In genomic region chr17:67247416-67247900, GRCh38 we compare ENCODE assay signal across 17 cellular contexts. TPM values are rescaled to one million over a fixed set of nuclear protein-coding genes. Genes with fewer than 3 reads are reported as not detected.
DNase-seq lines count a peak whose midpoint lies in the region; ATAC-seq, FAIRE-seq and TF ChIP-seq lines count a peak whose summit lies in the region.
"Had no signal": no experiment of that assay in that cellular context is flagged by ENCODE, and none has a peak within 500 bp of the region (broad histone marks: within the 10 kb centered on the region; RNA-seq: fewer than 3 reads in every experiment).

No MANE protein-coding gene starts in this region.

- H3K9me3 ChIP-seq in A549 (no peaks in the 10 kb centered on the region), mesenchymal stem cell (ENCODE audit: control insufficient read depth, low read length) (no peaks in the 10 kb centered on the region), neuronal stem cell (replicated peaks in 1 of 2; ENCODE audit: control insufficient read depth in 2 of 2, insufficient read depth in 1 of 2, low read depth in 1 of 2, low read length in 2 of 2) (no peaks in the 10 kb centered on the region)
- no peaks in the 10 kb centered on the region for H3K9me3 ChIP-seq in CD4-positive, alpha-beta memory T cell (ENCODE audit: control insufficient read depth in 1 of 2, low read length in 2 of 2)
- H3K9me3 ChIP-seq: BLaER1, gastroesophageal sphincter, uterus had no signal

- H3K18ac ChIP-seq in mesenchymal stem cell (ENCODE audit: low read depth in 1 of 2, low read length in 2 of 2) (no peak overlapping the region), neuronal stem cell (ENCODE audit: low read length) (no peak overlapping the region)

- H3K4me3 ChIP-seq in A549 (no peak overlapping the region), mesenchymal stem cell (ENCODE audit: insufficient read depth in 1 of 2, low read depth in 1 of 2, low read length in 2 of 2) (no peak overlapping the region), neuronal stem cell (ENCODE audit: low read length in 2 of 2) (no peak overlapping the region), coronary artery (no peak overlapping the region)
- no peak overlapping the region for H3K4me3 ChIP-seq in CD4-positive, alpha-beta memory T cell (ENCODE audit: low read length in 2 of 2)
- H3K4me3 ChIP-seq: BLaER1, cardiac muscle cell, gastroesophageal sphincter, uterus had no signal

- ATAC-seq in A549: no peak
- no peak for ATAC-seq in activated T-helper 17 cell treated with anti-CD3 and anti-CD28 coated beads, Interleukin-2, amount 50 U/mL, for 72 hours (replicated peaks)
- ATAC-seq: gastroesophageal sphincter, right cardiac atrium had no signal

- TF ChIP-seq POLR2A in A549 (IDR thresholded peaks at IDR 0.05; ENCODE audit: low read length): no peak

- intact Hi-C loops in CD4-positive, alpha-beta memory T cell (cut with micrococcal nuclease): loop anchor here (1.0 to 5.0 kb wide), 3 partner anchors 46 to 470 kb away; partner anchors contain the start of gene NOL11

- H4K91ac ChIP-seq in mesenchymal stem cell (ENCODE audit: low read length) (no peak overlapping the region), neuronal stem cell (ENCODE audit: low read depth, low read length, poor library complexity) (no peak overlapping the region)

- H3K9me3 Mint-ChIP-seq in CD4-positive, alpha-beta memory T cell: no peaks in the 10 kb centered on the region
- H3K9me3 Mint-ChIP-seq in activated T-helper 17 cell treated with anti-CD3 and anti-CD28 coated beads, Interleukin-2, amount 50 U/mL, for 72 hours: no peaks in the 10 kb centered on the region

- peaks cover 5% of the 10 kb centered on the region for H3K79me1 ChIP-seq in mesenchymal stem cell (replicated peaks; ENCODE audit: low read length, poor library complexity, severe bottlenecking)
- H3K79me1 ChIP-seq in neuronal stem cell (ENCODE audit: low read depth, low read length): peaks cover 5% of the 10 kb centered on the region

- H2BK5ac ChIP-seq in mesenchymal stem cell (ENCODE audit: low read depth, low read length, poor library complexity, severe bottlenecking): no peak overlapping the region
- no peak overlapping the region for H2BK5ac ChIP-seq in neuronal stem cell (ENCODE audit: low read length)

- H3K27ac Mint-ChIP-seq in CD4-positive, alpha-beta memory T cell: peak overlapping the region; percentile 75 to 98 (median 97)
- H3K27ac Mint-ChIP-seq in activated T-helper 17 cell treated with anti-CD3 and anti-CD28 coated beads, Interleukin-2, amount 50 U/mL, for 72 hours: peak overlapping the region; percentile 36

- H2BK12ac ChIP-seq in mesenchymal stem cell (ENCODE audit: low read length in 2 of 2) (no peak overlapping the region), neuronal stem cell (ENCODE audit: low read length) (no peak overlapping the region)

- H3K14ac ChIP-seq in mesenchymal stem cell (ENCODE audit: low read length in 2 of 2): no peak overlapping the region
- no peak overlapping the region for H3K14ac ChIP-seq in neuronal stem cell (ENCODE audit: low read length)

- CTCF ChIA-PET in A549 (lab: Yijun Ruan, JAX): interaction anchor here (0.9 to 1.0 kb wide), 3 partner anchors 8 to 26 kb away, joined by 3 to 5 read pairs (median 3); no protein-coding TSS in a partner anchor
- CTCF ChIA-PET in CD4-positive, alpha-beta memory T cell (lab: Charles Lee; ENCODE audit: partially characterized antibody): interaction anchor here (1.1 to 1.4 kb wide), 3 partner anchors 10 to 47 kb away, joined by 3 to 8 read pairs (median 4); no protein-coding TSS in a partner anchor

- H3K23ac ChIP-seq in mesenchymal stem cell (ENCODE audit: low read length in 2 of 2) (no peak overlapping the region), neuronal stem cell (ENCODE audit: low read depth, low read length, poor library complexity) (no peak overlapping the region)

- WGBS in A549 (ENCODE audit: missing lambda C conversion rate): 95% methylated on average over 12 of the region's 12 CpGs
- 98% methylated on average over 12 of the region's 12 CpGs for WGBS in mesenchymal stem cell
- WGBS in neuronal stem cell (ENCODE audit: extremely low coverage in 2 of 2, insufficient read length in 2 of 2, insufficient replicate concordance in 1 of 2), 2 donors: no CpG with 5 or more reads among the region's 12 CpGs

- peaks cover 24 to 40% (median 31%) of the 10 kb centered on the region in 4 donors for H3K4me1 Mint-ChIP-seq in CD4-positive, alpha-beta memory T cell
- peaks cover 26% of the 10 kb centered on the region for H3K4me1 Mint-ChIP-seq in activated T-helper 17 cell treated with anti-CD3 and anti-CD28 coated beads, Interleukin-2, amount 50 U/mL, for 72 hours

- H2BK15ac ChIP-seq in mesenchymal stem cell (ENCODE audit: low read depth, poor library complexity, severe bottlenecking) (no peak overlapping the region), neuronal stem cell (ENCODE audit: low read length) (no peak overlapping the region)

- no peak overlapping the region for H2BK120ac ChIP-seq in mesenchymal stem cell (ENCODE audit: low read depth, low read length)
- no peak overlapping the region for H2BK120ac ChIP-seq in neuronal stem cell (ENCODE audit: low read depth, low read length)

- H3K27ac ChIP-seq in A549 (peak overlapping the region in 1 of 2 experiments; percentile 26; a peak in 1 of 6 replicates), mesenchymal stem cell (ENCODE audit: low read length, poor library complexity, severe bottlenecking) (no peak overlapping the region), neuronal stem cell (replicated peaks; ENCODE audit: low read length) (no peak overlapping the region), coronary artery (no peak overlapping the region)
- peak overlapping the region; percentile 84 for H3K27ac ChIP-seq in CD4-positive, alpha-beta memory T cell (ENCODE audit: low read depth, low read length)
- H3K27ac ChIP-seq: BLaER1, cardiac muscle cell, gastroesophageal sphincter, uterus had no signal

- H3K36me3 ChIP-seq in CD4-positive, alpha-beta memory T cell (ENCODE audit: insufficient read depth, low read length): no peaks in the 10 kb centered on the region
- H3K36me3 ChIP-seq in mesenchymal stem cell (ENCODE audit: control insufficient read depth in 1 of 2, insufficient read depth in 2 of 2, low read depth in 1 of 2, low read length in 2 of 2) (peaks cover 0 to 3% of the 10 kb centered on the region in 2 experiments), neuronal stem cell (replicated peaks in 1 of 2; ENCODE audit: control insufficient read depth in 2 of 2, insufficient read depth in 2 of 2, low read length in 2 of 2) (no peaks in the 10 kb centered on the region)
- H3K36me3 ChIP-seq: BLaER1, cardiac muscle cell, gastroesophageal sphincter, uterus had no signal

- H3K4me2 ChIP-seq in A549: peak overlapping the region; percentile 100; the same call in 2 of the 3 replicates
- no peak overlapping the region for H3K4me2 ChIP-seq in mesenchymal stem cell (ENCODE audit: low read length, poor library complexity, severe bottlenecking)
- no peak overlapping the region for H3K4me2 ChIP-seq in neuronal stem cell (ENCODE audit: insufficient read depth, low read length, poor library complexity, severe bottlenecking)

- peaks cover 20% of the 10 kb centered on the region for H3K4me1 ChIP-seq in A549
- peaks cover 43% of the 10 kb centered on the region for H3K4me1 ChIP-seq in CD4-positive, alpha-beta memory T cell (ENCODE audit: insufficient read depth, low read length)
- peaks cover 8% of the 10 kb centered on the region for H3K4me1 ChIP-seq in mesenchymal stem cell (ENCODE audit: control insufficient read depth, insufficient read depth, low read depth, low read length)
- H3K4me1 ChIP-seq in neuronal stem cell (ENCODE audit: control insufficient read depth in 2 of 2, insufficient read depth in 1 of 2, low read depth in 1 of 2, low read length in 2 of 2): peaks cover 5 to 9% of the 10 kb centered on the region in 2 donors
- H3K4me1 ChIP-seq: uterus had no signal

- TF ChIP-seq CTCF in A549 (IDR thresholded peaks at IDR 0.05) (no peak), coronary artery (IDR thresholded peaks at IDR 0.05) (no peak)

- peaks cover 5 to 15% of the 10 kb centered on the region in 2 donors for H3K36me3 Mint-ChIP-seq in CD4-positive, alpha-beta memory T cell
- peaks cover 20% of the 10 kb centered on the region for H3K36me3 Mint-ChIP-seq in activated T-helper 17 cell treated with anti-CD3 and anti-CD28 coated beads, Interleukin-2, amount 50 U/mL, for 72 hours (ENCODE audit: low read depth)

- TF ChIP-seq RAD21 in A549 (conservative IDR thresholded peaks at IDR 0.05 in 1 of 2, IDR thresholded peaks at IDR 0.05 in 1 of 2): no peak

- TF ChIP-seq EP300 in A549 (IDR thresholded peaks at IDR 0.05): no peak

- H3K4ac ChIP-seq in mesenchymal stem cell (ENCODE audit: low read depth in 1 of 2, low read length in 2 of 2): no peak overlapping the region
- no peak overlapping the region for H3K4ac ChIP-seq in neuronal stem cell (ENCODE audit: low read length)

- FAIRE-seq in A549 (lab: Jason Lieb, UNC): no peak
- FAIRE-seq: endothelial cell of umbilical vein had no signal

- no peaks in the 10 kb centered on the region for H3K27me3 ChIP-seq in CD4-positive, alpha-beta memory T cell (ENCODE audit: insufficient read depth, low read length)
- H3K27me3 ChIP-seq in mesenchymal stem cell (ENCODE audit: control insufficient read depth in 1 of 2, insufficient read depth in 1 of 2, low read length in 2 of 2) (no peaks in the 10 kb centered on the region), neuronal stem cell (ENCODE audit: control insufficient read depth in 3 of 3, insufficient read depth in 3 of 3, low read depth in 1 of 3, low read length in 3 of 3) (no peaks in the 10 kb centered on the region)
- H3K27me3 ChIP-seq: cardiac muscle cell, gastroesophageal sphincter, uterus had no signal

- DNase-seq in A549 (ENCODE audit: low read depth in 1 of 2, low spot score in 1 of 2): no peak
- DNase-seq in CD4-positive, alpha-beta memory T cell: no peak
- DNase-seq in mesenchymal stem cell: no peak
- no peak for DNase-seq in cerebellum (ENCODE audit: low spot score)
- no peak for DNase-seq in neuronal stem cell (ENCODE audit: low spot score)
- no peak for DNase-seq in coronary artery (ENCODE audit: low spot score)
- DNase-seq in DMS114 treated with DMSO at 0.1 percent for 48 hours (lab: John Stamatoyannopoulos, UW; ENCODE audit: unreplicated experiment): no peak
- DNase-seq: left cardiac atrium, NCI-H1694, NCI-H510A, right cardiac atrium, uterus had no signal

- peak overlapping the region; percentile 86 to 93 (median 89) for H3K4me3 Mint-ChIP-seq in CD4-positive, alpha-beta memory T cell
- H3K4me3 Mint-ChIP-seq in activated T-helper 17 cell treated with anti-CD3 and anti-CD28 coated beads, Interleukin-2, amount 50 U/mL, for 72 hours: peak overlapping the region; percentile 80

- H2AFZ ChIP-seq in mesenchymal stem cell (ENCODE audit: low read depth, low read length) (no peak overlapping the region), neuronal stem cell (ENCODE audit: low read length) (no peak overlapping the region)

- no peak overlapping the region for H4K8ac ChIP-seq in mesenchymal stem cell (ENCODE audit: low read length)
- H4K8ac ChIP-seq in neuronal stem cell (ENCODE audit: low read depth, low read length): no peak overlapping the region

- H2AK5ac ChIP-seq in mesenchymal stem cell (ENCODE audit: low read length, severe bottlenecking): peak overlapping the region; percentile 17
- H2AK5ac ChIP-seq in neuronal stem cell (ENCODE audit: low read depth, low read length): no peak overlapping the region

- no peaks in the 10 kb centered on the region for H3K27me3 Mint-ChIP-seq in CD4-positive, alpha-beta memory T cell
- H3K27me3 Mint-ChIP-seq in activated T-helper 17 cell treated with anti-CD3 and anti-CD28 coated beads, Interleukin-2, amount 50 U/mL, for 72 hours: no peaks in the 10 kb centered on the region

- POLR2A ChIA-PET in A549 (lab: Yijun Ruan, JAX): interaction anchor here (0.5 kb wide), 1 partner anchor 465 kb away, joined by 4 read pairs; no protein-coding TSS in a partner anchor
- POLR2A ChIA-PET in CD4-positive, alpha-beta memory T cell (lab: Charles Lee; ENCODE audit: partially characterized antibody): interaction anchor here (0.5 to 1.9 kb wide), 5 partner anchors 10 to 111 kb away, joined by 3 to 13 read pairs (median 3); no protein-coding TSS in a partner anchor

- H3K9ac ChIP-seq in mesenchymal stem cell (ENCODE audit: low read length) (no peak overlapping the region), neuronal stem cell (ENCODE audit: low read depth, low read length, poor library complexity) (no peak overlapping the region)
- H3K9ac ChIP-seq: BLaER1 had no signal

RNA-seq across cellular contexts. Expression of gene HELZ, which starts 2.5 kb away (rescaled TPM):
- polyA plus RNA-seq in A549 (2011; rRNA removed) (17.8 and 18.3 TPM in 2 replicates), A549 (2017; fragmentation: RNase III; extraction: RNeasy Plus Mini Kit Qiagen cat#74134 plus additional on column Dnase treatment) (5.6 to 6.7 TPM (median 5.7 TPM) in 3 replicates)
- polyA plus RNA-seq in A549 (2012; cell fraction: cytosol; rRNA removed): 2.5 and 3.1 TPM in 2 replicates
- 2.5 and 3.9 TPM in 2 replicates for polyA plus RNA-seq in A549 (2012; cell fraction: nucleus; rRNA removed)
- 24.8 and 32.2 TPM in 2 replicates for polyA minus RNA-seq in A549 (2011; rRNA and poly(A)+ RNA removed)
- total RNA-seq in CD4-positive, alpha-beta memory T cell: 100 to 1,000 TPM; 100 to 104 TPM
- polyA plus RNA-seq in CD4-positive, alpha-beta memory T cell: 10 to 100 TPM; 32.0 to 72.3 TPM
- total RNA-seq in activated T-helper 17 cell treated with anti-CD3 and anti-CD28 coated beads, Interleukin-2, amount 50 U/mL, for 72 hours: 100 to 1,000 TPM in 1 of 2 donors, 10 to 100 TPM in 1; 81.9 to 117 TPM
- 12.8 TPM for polyA plus RNA-seq in mesenchymal stem cell (2013, experiment 1 of 2)
- polyA plus RNA-seq in mesenchymal stem cell (2013, experiment 2 of 2): 12.1 TPM
- total RNA-seq in cerebellum: 81.6 TPM
- polyA plus RNA-seq in neuronal stem cell (2013, experiment 1 of 2): 10.0 TPM
- 10.7 TPM for polyA plus RNA-seq in neuronal stem cell (2013, experiment 2 of 2)
